ENCODE assay signal across 22 cellular contexts in genomic region chr6:163942790-163943189, GRCh38.
"Had no signal": no experiment of that assay in that cellular context is flagged by ENCODE, and none has a peak within 500 bp of the region (broad histone marks: within the 10 kb centered on the region; RNA-seq: fewer than 3 reads in every experiment).

No MANE protein-coding gene starts in this region.

- H3K9me3 Mint-ChIP-seq: activated T-helper 2 cell treated with anti-CD3 and anti-CD28 coated beads, Interferon-gamma antibody, Interleukin-2, Interleukin-4, amounts not matched to agents 10 μg/mL and 5 μg/mL and 100 μg/mL, durations not matched to agents 14 hours and 24 hours and 36 hours; immature natural killer cell; natural killer cell treated with Interleukin-12 subunit alpha and Interleukin-12 subunit beta and Interleukin-15 and Interleukin-18, amount 100 ng/mL, for 72 hours had no signal

- DNase-seq: activated CD8-positive, alpha-beta memory T cell treated with anti-CD3 and anti-CD28 coated beads for 24 hours; activated CD8-positive, alpha-beta memory T cell treated with anti-CD3 and anti-CD28 coated beads, Interleukin-2, amount 50 U/mL, for 4 hours; activated naive CD4-positive, alpha-beta T cell treated with Interleukin-2 at 50 U/mL for 16 hours; activated T-cell treated with anti-CD3 and anti-CD28 coated beads, Interleukin-2, amount 50 U/mL, for 4 hours; body of pancreas; dermis blood vessel endothelial cell; effector memory CD4-positive, alpha-beta T cell; foreskin keratinocyte; immature natural killer cell; left lung; mammary epithelial cell; occipital lobe; sigmoid colon; stimulated activated CD4-positive, alpha-beta T cell treated with anti-CD3 and anti-CD28 coated beads, Interleukin-2, amount 100 ng/mL, for 48 hours; stimulated activated CD8-positive, alpha-beta memory T cell treated with anti-CD3 and anti-CD28 coated beads, Interleukin-4, amount 100 ng/mL, for 48 hours; stimulated activated naive CD4-positive, alpha-beta T cell; T-helper 1 cell; T-helper 9 cell; testis; upper lobe of left lung had no signal

- H3K9me3 ChIP-seq: body of pancreas, left lung, sigmoid colon, testis, upper lobe of left lung had no signal

- H3K27ac Mint-ChIP-seq: activated T-helper 2 cell treated with anti-CD3 and anti-CD28 coated beads, Interferon-gamma antibody, Interleukin-2, Interleukin-4, amounts not matched to agents 10 μg/mL and 5 μg/mL and 100 μg/mL, durations not matched to agents 14 hours and 24 hours and 36 hours; immature natural killer cell; natural killer cell treated with Interleukin-12 subunit alpha and Interleukin-12 subunit beta and Interleukin-15 and Interleukin-18, amount 100 ng/mL, for 72 hours had no signal

- H3K27me3 ChIP-seq: body of pancreas, foreskin keratinocyte, testis, upper lobe of left lung had no signal

- H3K27ac ChIP-seq: body of pancreas, foreskin keratinocyte, left lung, testis, upper lobe of left lung had no signal

- H3K4me3 Mint-ChIP-seq: activated T-cell treated with anti-CD3 and anti-CD28 coated beads, Interleukin-2, amount 50 U/mL, for 4 hours; immature natural killer cell; natural killer cell treated with Interleukin-12 subunit alpha and Interleukin-12 subunit beta and Interleukin-15 and Interleukin-18, amount 100 ng/mL, for 72 hours had no signal

- H3K4me3 ChIP-seq: body of pancreas, left lung, sigmoid colon, testis, upper lobe of left lung had no signal

- ATAC-seq: activated T-cell treated with anti-CD3 and anti-CD28 coated beads, Interleukin-2, amount 50 U/mL, for 4 hours; body of pancreas; natural killer cell treated with Interleukin-12 subunit alpha and Interleukin-12 subunit beta and Interleukin-15 and Interleukin-18, amount 100 ng/mL, for 72 hours had no signal

- H3K36me3 ChIP-seq: left lung, sigmoid colon, upper lobe of left lung had no signal

- H3K4me1 ChIP-seq: left lung had no signal
